Comparison of ENCODE assay signal across 7 cellular contexts in the genomic region with DNA sequence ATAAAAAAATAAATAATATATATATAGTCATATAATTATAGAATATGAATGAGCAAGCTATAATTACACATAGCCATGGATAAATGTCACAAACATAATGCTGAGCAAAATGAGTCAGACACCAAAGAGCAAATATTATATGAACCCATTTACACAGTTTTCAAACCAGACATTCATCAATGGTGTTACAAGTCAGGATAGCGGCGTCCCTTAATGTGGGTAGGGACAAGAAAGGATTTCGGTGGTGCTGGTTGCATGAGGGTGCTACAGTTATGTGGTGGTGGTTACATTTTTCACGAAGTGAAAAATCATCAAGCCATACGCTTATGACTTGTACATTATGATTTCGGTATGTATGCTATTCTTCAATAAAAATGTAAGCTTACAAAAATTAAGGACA.
"Had no signal": no experiment of that assay in that cellular context is flagged by ENCODE, and none has a peak within 500 bp of the region (broad histone marks: within the 10 kb centered on the region; RNA-seq: fewer than 3 reads in every experiment).

No MANE protein-coding gene starts in this region.

- FAIRE-seq: G401.6, GM12891, GM12892, GM18507, GM19239 had no signal

- DNase-seq: GDM1, GF-D8 had no signal
